7 cellular contexts compared by ENCODE assay signal in genomic region chr19:9565900-9566705, GRCh38. TPM values are rescaled to one million over a fixed set of nuclear protein-coding genes. Genes with fewer than 3 reads are reported as not detected.
DNase-seq lines count a peak whose midpoint lies in the region; TF ChIP-seq lines count a peak whose summit lies in the region.

No MANE protein-coding gene starts in this region.

- no peak overlapping the region for H3K4me3 Mint-ChIP-seq in Calu3 (ENCODE audit: low read depth, unreplicated experiment)

- no peak overlapping the region for H3K27ac ChIP-seq in SK-N-MC

- peak overlapping the region; percentile 30 for H3K27ac Mint-ChIP-seq in Calu3 (ENCODE audit: unreplicated experiment)

- TF ChIP-seq CTCF in AG10803 (conservative IDR thresholded peaks at IDR 0.05; ENCODE audit: low read length) (no peak), Calu3 (IDR thresholded peaks at IDR 0.05; ENCODE audit: unreplicated experiment) (no peak)

- peaks cover 99% of the 10 kb centered on the region for H3K36me3 ChIP-seq in SK-N-MC (ENCODE audit: insufficient read depth, low read length)

- peaks cover 2% of the 10 kb centered on the region for H3K9me3 Mint-ChIP-seq in Calu3 (ENCODE audit: low read depth, unreplicated experiment)

- no peak overlapping the region for H3K9ac ChIP-seq in SK-N-MC (ENCODE audit: insufficient read length)

- H3K4me1 Mint-ChIP-seq in Calu3 (ENCODE audit: low read depth, unreplicated experiment) = no peaks in the 10 kb centered on the region

- H3K27me3 Mint-ChIP-seq in Calu3 (ENCODE audit: unreplicated experiment) = no peaks in the 10 kb centered on the region

- BruUV-seq in Calu3 (replicated peaks; lab: Mats Ljungman, UMichigan) = TSS peak; percentile 5

- H3K36me3 Mint-ChIP-seq in Calu3 (ENCODE audit: insufficient read depth, unreplicated experiment) = peaks cover 66% of the 10 kb centered on the region

- H3K9me3 ChIP-seq in SK-N-MC (ENCODE audit: low read depth, low read length) = peaks cover 75% of the 10 kb centered on the region

- intact Hi-C loops in Calu3 (cut with micrococcal nuclease; ENCODE audit: unreplicated experiment) = no loop called here

- DNase-seq in AG10803 (ENCODE audit: low read depth) = peak; percentile 3
- DNase-seq in Calu3 = no peak
- no peak for DNase-seq in SK-N-MC (ENCODE audit: low read depth, low spot score)
- peak; percentile 12 for DNase-seq in fibroblast of peridontal ligament (ENCODE audit: extremely low read depth)
- DNase-seq in germinal center (ENCODE audit: low spot score) = no peak
- no peak for DNase-seq in LoVo (ENCODE audit: low spot score)
- no peak for DNase-seq in globus pallidus (ENCODE audit: low spot score)

- H3K4me3 ChIP-seq in AG10803 (ENCODE audit: low read length) = no peak overlapping the region
- H3K4me3 ChIP-seq in SK-N-MC = peak overlapping the region; percentile 26

- CTCF ChIA-PET in Calu3 (lab: Charles Lee) = no interaction called here

RNA-seq across cellular contexts. Expression of gene ZNF121, which starts 18.2 kb away (rescaled TPM):
- total RNA-seq in Calu3 (2022) = 61.1 and 66.2 TPM in 2 replicates

RNA-seq across cellular contexts. Expression of gene ZNF426, which starts 27.7 kb away (rescaled TPM):
- 7.8 and 9.4 TPM in 2 replicates for total RNA-seq in Calu3 (2022)

RNA-seq across cellular contexts. Expression of gene ZNF561, which starts 54.9 kb away (rescaled TPM):
- 26.0 and 27.3 TPM in 2 replicates for total RNA-seq in Calu3 (2022)

Comparison
In these comparisons a context has a peak if more than half of its experiments do, and no peak if none do; other contexts are left out.
1. DNase-seq: peak in AG10803 (single experiment) and fibroblast of peridontal ligament (single experiment); none in Calu3 (single experiment), SK-N-MC (single experiment), germinal center (single experiment), LoVo (single experiment) and globus pallidus (single experiment).